Comparison of ENCODE assay signal across 11 cellular contexts in the genomic region with DNA sequence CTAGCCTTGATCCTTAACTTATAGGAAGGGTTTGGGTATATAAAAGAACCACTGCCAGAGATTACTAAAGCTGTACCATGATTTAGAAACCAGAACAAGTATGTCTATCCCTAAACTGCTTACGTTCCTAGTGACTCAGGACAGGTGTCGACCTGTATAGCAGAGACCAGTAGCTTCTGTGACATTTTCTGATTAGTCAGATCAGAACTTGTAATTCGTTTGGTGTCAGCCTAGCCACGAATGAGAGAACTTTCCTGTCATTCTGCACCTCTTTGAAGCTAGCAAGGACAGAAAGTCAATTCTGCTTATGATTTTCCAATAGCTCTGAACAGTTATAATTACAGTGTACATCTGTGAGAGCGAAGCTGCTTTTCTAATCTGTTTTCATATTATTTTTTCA. TPM values are rescaled to one million over a fixed set of nuclear protein-coding genes. Genes with fewer than 3 reads are reported as not detected.
A peak's percentile ranks its signal among the peaks of the same experiment; 100 is the strongest.
DNase-seq lines count a peak whose midpoint lies in the region; ATAC-seq lines count a peak whose summit lies in the region.
"Had no signal": no experiment of that assay in that cellular context is flagged by ENCODE, and none has a peak within 500 bp of the region (broad histone marks: within the 10 kb centered on the region; RNA-seq: fewer than 3 reads in every experiment).

No MANE protein-coding gene starts in this region.

- no peaks in the 10 kb centered on the region for H4K20me1 ChIP-seq in GM23248 (ENCODE audit: insufficient read depth)

- H3K27me3 Mint-ChIP-seq in activated CD8-positive, alpha-beta memory T cell treated with anti-CD3 and anti-CD28 coated beads, Interleukin-2, amount 10 ng/mL, durations not matched to agents 7 days and 5 days = no peaks in the 10 kb centered on the region
- H3K27me3 Mint-ChIP-seq in naive thymus-derived CD8-positive, alpha-beta T cell = peaks cover 0 to 4% (median 0%) of the 10 kb centered on the region in 5 donors

- H3K36me3 ChIP-seq in GM23248 (ENCODE audit: low read depth) = no peaks in the 10 kb centered on the region

- in situ Hi-C loops in GM23248 (cut with MboI) = no loop called here

- H3K9me2 ChIP-seq in GM23248 (ENCODE audit: insufficient read depth) = no peaks in the 10 kb centered on the region

- CTCF ChIA-PET in activated CD8-positive, alpha-beta memory T cell treated with anti-CD3 and anti-CD28 coated beads, Interleukin-2, amount 10 ng/mL, durations not matched to agents 7 days and 5 days (lab: Charles Lee) = interaction anchor here (0.6 to 2.4 kb wide), 6 partner anchors 8 to 61 kb away, joined by 3 to 7 read pairs (median 4); a partner anchor contains a TSS

- H3K4me1 Mint-ChIP-seq in activated CD8-positive, alpha-beta memory T cell treated with anti-CD3 and anti-CD28 coated beads, Interleukin-2, amount 10 ng/mL, durations not matched to agents 7 days and 5 days = peaks cover 59% of the 10 kb centered on the region
- peaks cover 22% of the 10 kb centered on the region for H3K4me1 Mint-ChIP-seq in stimulated activated effector memory CD8-positive, alpha-beta T cell treated with anti-CD3 and anti-CD28 coated beads, Interleukin-12 subunit alpha, Interleukin-12 subunit beta, amount 100 ng/mL, for 72 hours
- peaks cover 3 to 29% (median 5%) of the 10 kb centered on the region in 4 donors for H3K4me1 Mint-ChIP-seq in naive thymus-derived CD8-positive, alpha-beta T cell

- H3K27ac Mint-ChIP-seq in activated CD8-positive, alpha-beta memory T cell treated with anti-CD3 and anti-CD28 coated beads, Interleukin-2, amount 10 ng/mL, durations not matched to agents 7 days and 5 days = peak overlapping the region; percentile 88
- no peak overlapping the region for H3K27ac Mint-ChIP-seq in stimulated activated effector memory CD8-positive, alpha-beta T cell treated with anti-CD3 and anti-CD28 coated beads, Interleukin-12 subunit alpha, Interleukin-12 subunit beta, amount 100 ng/mL, for 72 hours
- peak overlapping the region in 1 of 10 donors; percentile 42 for H3K27ac Mint-ChIP-seq in naive thymus-derived CD8-positive, alpha-beta T cell

- no peaks in the 10 kb centered on the region for H3K9me3 ChIP-seq in GM23248 (ENCODE audit: low read depth)

- H2AFZ ChIP-seq in GM23248 = no peak overlapping the region

- no peaks in the 10 kb centered on the region for H3K4me1 ChIP-seq in GM23248 (ENCODE audit: insufficient read depth)

- H3K4me2 ChIP-seq in GM23248 (ENCODE audit: unreplicated experiment) = no peak overlapping the region

- no peak overlapping the region for H3K4me3 ChIP-seq in GM23248

- H3K4me3 Mint-ChIP-seq in activated CD8-positive, alpha-beta memory T cell treated with anti-CD3 and anti-CD28 coated beads, Interleukin-2, amount 10 ng/mL, durations not matched to agents 7 days and 5 days = peak overlapping the region; percentile 40
- peak overlapping the region; percentile 8 for H3K4me3 Mint-ChIP-seq in stimulated activated effector memory CD8-positive, alpha-beta T cell treated with anti-CD3 and anti-CD28 coated beads, Interleukin-12 subunit alpha, Interleukin-12 subunit beta, amount 100 ng/mL, for 72 hours
- no peak overlapping the region for H3K4me3 Mint-ChIP-seq in naive thymus-derived CD8-positive, alpha-beta T cell

- H3K79me2 ChIP-seq in GM23248 (ENCODE audit: insufficient read depth) = no peaks in the 10 kb centered on the region

- peaks cover 23% of the 10 kb centered on the region for H3K36me3 Mint-ChIP-seq in activated CD8-positive, alpha-beta memory T cell treated with anti-CD3 and anti-CD28 coated beads, Interleukin-2, amount 10 ng/mL, durations not matched to agents 7 days and 5 days
- H3K36me3 Mint-ChIP-seq in stimulated activated effector memory CD8-positive, alpha-beta T cell treated with anti-CD3 and anti-CD28 coated beads, Interleukin-12 subunit alpha, Interleukin-12 subunit beta, amount 100 ng/mL, for 72 hours = no peaks in the 10 kb centered on the region
- H3K36me3 Mint-ChIP-seq in naive thymus-derived CD8-positive, alpha-beta T cell = peaks cover 0 to 3% (median 0%) of the 10 kb centered on the region in 3 donors

- 35% methylated on average over 5 of the region's 5 CpGs for WGBS in GM23248 (ENCODE audit: low coverage in 1 of 2, low lambda C conversion rate in 2 of 2, missing lambda C conversion rate in 2 of 2), 2 experiments

- H3K27me3 ChIP-seq in GM23248 (replicated peaks; ENCODE audit: insufficient read depth) = no peaks in the 10 kb centered on the region

- DNase-seq in activated CD8-positive, alpha-beta memory T cell treated with anti-CD3 and anti-CD28 coated beads, Interleukin-2, amount 10 ng/mL, durations not matched to agents 7 days and 5 days = peak; percentile 63
- no peak for DNase-seq in activated CD8-positive, alpha-beta memory T cell treated with anti-CD3 and anti-CD28 coated beads, Interleukin-2, amount 50 U/mL, for 48 hours
- DNase-seq in stimulated activated effector memory CD8-positive, alpha-beta T cell treated with anti-CD3 and anti-CD28 coated beads, Interleukin-12 subunit alpha, Interleukin-12 subunit beta, amount 100 ng/mL, for 72 hours (ENCODE audit: low spot score in 2 of 2) = no peak
- DNase-seq in naive thymus-derived CD8-positive, alpha-beta T cell = no peak
- DNase-seq in GM23248 = no peak
- no peak for DNase-seq in germinal center (ENCODE audit: low spot score)
- DNase-seq: NK-92 treated with Interleukin-12 subunit alpha and Interleukin-12 subunit beta, amount 100 ng/mL, for 24 hours had no signal

- peak; percentile 93 for ATAC-seq in activated CD8-positive, alpha-beta memory T cell treated with anti-CD3 and anti-CD28 coated beads, Interleukin-2, amount 10 ng/mL, durations not matched to agents 7 days and 5 days
- ATAC-seq in GM21737 (IDR thresholded peaks at IDR 0.05; ENCODE audit: unreplicated experiment) (peak; percentile 88), HG03565 (IDR thresholded peaks at IDR 0.05; ENCODE audit: unreplicated experiment) (peak; percentile 95)
- ATAC-seq in stimulated activated effector memory CD8-positive, alpha-beta T cell treated with anti-CD3 and anti-CD28 coated beads, Interleukin-12 subunit alpha, Interleukin-12 subunit beta, amount 100 ng/mL, for 72 hours = peak; percentile 97
- no peak for ATAC-seq in naive thymus-derived CD8-positive, alpha-beta T cell
- ATAC-seq: HCT116 had no signal

- H3K9ac ChIP-seq in GM23248 = no peak overlapping the region

- H3K27ac ChIP-seq in GM23248 = no peak overlapping the region

- no peaks in the 10 kb centered on the region for H3K9me3 Mint-ChIP-seq in activated CD8-positive, alpha-beta memory T cell treated with anti-CD3 and anti-CD28 coated beads, Interleukin-2, amount 10 ng/mL, durations not matched to agents 7 days and 5 days (ENCODE audit: low read depth)
- no peaks in the 10 kb centered on the region for H3K9me3 Mint-ChIP-seq in stimulated activated effector memory CD8-positive, alpha-beta T cell treated with anti-CD3 and anti-CD28 coated beads, Interleukin-12 subunit alpha, Interleukin-12 subunit beta, amount 100 ng/mL, for 72 hours
- H3K9me3 Mint-ChIP-seq in naive thymus-derived CD8-positive, alpha-beta T cell = peaks cover 0 to 2% (median 0%) of the 10 kb centered on the region in 9 donors

- H3F3A ChIP-seq in GM23248 (ENCODE audit: insufficient read depth) = no peaks in the 10 kb centered on the region

- POLR2A ChIA-PET in naive thymus-derived CD8-positive, alpha-beta T cell (lab: Charles Lee) = no interaction called here

RNA-seq across cellular contexts. Expression of a gene that starts 39.5 kb away (rescaled TPM):
- total RNA-seq in activated CD8-positive, alpha-beta memory T cell treated with anti-CD3 and anti-CD28 coated beads, Interleukin-2, amount 10 ng/mL, durations not matched to agents 7 days and 5 days = not detected
- total RNA-seq in naive thymus-derived CD8-positive, alpha-beta T cell = not detected
- not detected for polyA plus RNA-seq in naive thymus-derived CD8-positive, alpha-beta T cell
- total RNA-seq in GM23248 (2014; rRNA removed; shearing (Covaris generic)) = not detected in 2 replicates
- not detected in 2 replicates for polyA plus RNA-seq in GM23248 (2016; fragmentation: Nextera tagmentation; extraction: Ambion mirVana)
- total RNA-seq: posterior vena cava had no signal

Comparison
In these comparisons a context has a peak if more than half of its experiments do, and no peak if none do; other contexts are left out.
1. ATAC-seq: peak in activated CD8-positive, alpha-beta memory T cell treated with anti-CD3 and anti-CD28 coated beads, Interleukin-2, amount 10 ng/mL, durations not matched to agents 7 days and 5 days (single experiment), GM21737 (single experiment), HG03565 (single experiment) and stimulated activated effector memory CD8-positive, alpha-beta T cell treated with anti-CD3 and anti-CD28 coated beads, Interleukin-12 subunit alpha, Interleukin-12 subunit beta, amount 100 ng/mL, for 72 hours (single experiment); none in naive thymus-derived CD8-positive, alpha-beta T cell (0 of 2).
2. H3K4me3 Mint-ChIP-seq: peak in activated CD8-positive, alpha-beta memory T cell treated with anti-CD3 and anti-CD28 coated beads, Interleukin-2, amount 10 ng/mL, durations not matched to agents 7 days and 5 days (single experiment) and stimulated activated effector memory CD8-positive, alpha-beta T cell treated with anti-CD3 and anti-CD28 coated beads, Interleukin-12 subunit alpha, Interleukin-12 subunit beta, amount 100 ng/mL, for 72 hours (single experiment); none in naive thymus-derived CD8-positive, alpha-beta T cell (0 of 10).